Comparison of ENCODE assay signal across 8 cellular contexts in genomic region chr18:12911025-12911927, GRCh38. TPM values are rescaled to one million over a fixed set of nuclear protein-coding genes. Genes with fewer than 3 reads are reported as not detected.
DNase-seq lines count a peak whose midpoint lies in the region; ATAC-seq and TF ChIP-seq lines count a peak whose summit lies in the region.

No MANE protein-coding gene starts in this region.

- ATAC-seq in GM18511 (IDR thresholded peaks at IDR 0.05; ENCODE audit: unreplicated experiment) (peak; percentile 56), gastroesophageal sphincter (peak; percentile 41), GM21390 (IDR thresholded peaks at IDR 0.05; ENCODE audit: unreplicated experiment) (no peak)

- no peak for TF ChIP-seq CTCF in gastroesophageal sphincter (IDR thresholded peaks at IDR 0.05)

- peaks cover 0 to 6% (median 0%) of the 10 kb centered on the region in 3 donors for H3K9me3 ChIP-seq in gastroesophageal sphincter
- H3K9me3 ChIP-seq in skeletal muscle tissue (ENCODE audit: control insufficient read depth in 3 of 3, low read length in 3 of 3) = no peaks in the 10 kb centered on the region

- peak overlapping the region in 2 of 3 donors; percentile 65 to 68 for H3K9ac ChIP-seq in skeletal muscle tissue (ENCODE audit: low read depth in 1 of 3, low read length in 3 of 3)

- peaks cover 8% of the 10 kb centered on the region for H3K36me3 Mint-ChIP-seq in activated T-cell treated with anti-CD3 and anti-CD28 coated beads, Interleukin-2, amount 50 U/mL, for 24 hours (ENCODE audit: low read depth)

- whole genome bisulfite sequencing in gastroesophageal sphincter (ENCODE audit: low coverage in 1 of 2), 2 donors = 20% methylated on average over 1 of the region's 75 CpGs; no CpG with 5 or more reads in 1 of the 2 donors

- TF ChIP-seq POLR2A in gastroesophageal sphincter (IDR thresholded peaks at IDR 0.05) = no peak

- peaks cover 0 to 31% (median 3%) of the 10 kb centered on the region in 3 donors for H3K4me1 ChIP-seq in gastroesophageal sphincter
- peaks cover 7 to 9% (median 8%) of the 10 kb centered on the region in 3 donors for H3K4me1 ChIP-seq in skeletal muscle tissue (ENCODE audit: control insufficient read depth in 3 of 3, insufficient read depth in 3 of 3, low read length in 3 of 3)

- H3K36me3 ChIP-seq in gastroesophageal sphincter (no peaks in the 10 kb centered on the region), skeletal muscle tissue (ENCODE audit: control insufficient read depth in 3 of 3, insufficient read depth in 3 of 3, low read length in 3 of 3) (no peaks in the 10 kb centered on the region)

- TF ChIP-seq EP300 in gastroesophageal sphincter (IDR thresholded peaks at IDR 0.05) = no peak

- H3K9me3 Mint-ChIP-seq in activated T-cell treated with anti-CD3 and anti-CD28 coated beads, Interleukin-2, amount 50 U/mL, for 24 hours = peaks cover 13% of the 10 kb centered on the region

- no peak overlapping the region for H3K27ac Mint-ChIP-seq in activated T-cell treated with anti-CD3 and anti-CD28 coated beads, Interleukin-2, amount 50 U/mL, for 24 hours

- DNase-seq in activated T-cell treated with anti-CD3 and anti-CD28 coated beads, Interleukin-2, amount 50 U/mL, for 24 hours = peak; percentile 77
- DNase-seq in NCI-H524 (lab: John Stamatoyannopoulos, UW) (no peak), NCI-H446 (lab: John Stamatoyannopoulos, UW) (no peak), D341Med (ENCODE audit: low spot score) (no peak)

- no peaks in the 10 kb centered on the region for H3K27me3 Mint-ChIP-seq in activated T-cell treated with anti-CD3 and anti-CD28 coated beads, Interleukin-2, amount 50 U/mL, for 24 hours

- H3K4me1 Mint-ChIP-seq in activated T-cell treated with anti-CD3 and anti-CD28 coated beads, Interleukin-2, amount 50 U/mL, for 24 hours (ENCODE audit: low read depth) = peaks cover 8% of the 10 kb centered on the region

- H3K27me3 ChIP-seq in gastroesophageal sphincter (peaks cover 31% of the 10 kb centered on the region), skeletal muscle tissue (ENCODE audit: control insufficient read depth in 3 of 3, insufficient read depth in 3 of 3, low read length in 3 of 3) (peaks cover 15 to 24% (median 24%) of the 10 kb centered on the region in 3 donors)

- peak overlapping the region; percentile 47 for H3K4me3 Mint-ChIP-seq in activated T-cell treated with anti-CD3 and anti-CD28 coated beads, Interleukin-2, amount 50 U/mL, for 24 hours

- H3K4me3 ChIP-seq in gastroesophageal sphincter (peak overlapping the region in 1 of 2 donors; percentile 44), skeletal muscle tissue (ENCODE audit: low read length in 3 of 3) (peak overlapping the region; percentile 54 to 74 (median 59))

- peak overlapping the region in 1 of 4 donors; percentile 31 for H3K27ac ChIP-seq in gastroesophageal sphincter
- no peak overlapping the region for H3K27ac ChIP-seq in skeletal muscle tissue (ENCODE audit: low read depth, low read length)

RNA-seq across cellular contexts. Expression of gene PTPN2, which starts 27.2 kb away (rescaled TPM):
- total RNA-seq in gastroesophageal sphincter = 10 to 100 TPM; 13.0 to 30.6 (median 19.6) TPM
- 17.2 TPM for total RNA-seq in skeletal muscle tissue

RNA-seq across cellular contexts. Expression of gene SEH1L, which starts 36.5 kb away (rescaled TPM):
- total RNA-seq in gastroesophageal sphincter = 10 to 100 TPM; 27.4 to 36.2 (median 28.3) TPM
- total RNA-seq in skeletal muscle tissue = 18.8 TPM
